In genomic region chr9:34562136-34562745, GRCh38 we compare ENCODE assay signal across 8 cellular contexts. TPM values are rescaled to one million over a fixed set of nuclear protein-coding genes. Genes with fewer than 3 reads are reported as not detected.
DNase-seq lines count a peak whose midpoint lies in the region; ATAC-seq, FAIRE-seq and TF ChIP-seq lines count a peak whose summit lies in the region.

No MANE protein-coding gene starts in this region.

- H3K79me2 ChIP-seq in neural progenitor cell (ENCODE audit: low read depth) = no peaks in the 10 kb centered on the region

- no peak overlapping the region for H3K9ac ChIP-seq in neural progenitor cell

- DNase-seq in D721Med (ENCODE audit: insufficient read length, low spot score) (no peak), HL-60 (ENCODE audit: low read depth in 1 of 2, low spot score in 1 of 2) (peak in 1 of 2 experiments; percentile 9), brain microvascular endothelial cell (no peak), neural progenitor cell (ENCODE audit: low spot score) (peak; percentile 43), NK-92 (lab: John Stamatoyannopoulos, UW; ENCODE audit: unreplicated experiment) (no peak), amniotic stem cell (lab: John Stamatoyannopoulos, UW) (no peak), NCI-H146 (lab: John Stamatoyannopoulos, UW) (no peak)

- no peak overlapping the region for H2AFZ ChIP-seq in neural progenitor cell (replicated peaks)

- peaks cover 10% of the 10 kb centered on the region for H3K9me3 Mint-ChIP-seq in neural progenitor cell

- TF ChIP-seq CTCF in D721Med (IDR thresholded peaks at IDR 0.05; ENCODE audit: insufficient read depth, missing control alignments) (peak; percentile 60), HL-60 (IDR thresholded peaks at IDR 0.05; ENCODE audit: insufficient read depth, low read length) (peak; percentile 71), brain microvascular endothelial cell (IDR thresholded peaks at IDR 0.05; ENCODE audit: low read depth, low read length, missing control alignments) (peak; percentile 77), neural progenitor cell (IDR thresholded peaks at IDR 0.05) (peak; percentile 72)

- no peak overlapping the region for H3K4me2 ChIP-seq in neural progenitor cell

- no peak overlapping the region for H3K4me3 Mint-ChIP-seq in neural progenitor cell

- H3K27me3 ChIP-seq in HL-60 (ENCODE audit: insufficient read depth, poor library complexity, severe bottlenecking) (peaks cover 19% of the 10 kb centered on the region), brain microvascular endothelial cell (replicated peaks) (peaks cover 12% of the 10 kb centered on the region), neural progenitor cell (no peaks in the 10 kb centered on the region)

- H3K27ac Mint-ChIP-seq in neural progenitor cell = no peak overlapping the region

- no peak for FAIRE-seq in D721Med (lab: Jason Lieb, UNC)

- peaks cover 14% of the 10 kb centered on the region for H4K20me1 ChIP-seq in neural progenitor cell (ENCODE audit: low read depth)

- in situ Hi-C loops in brain microvascular endothelial cell (cut with HindIII; ENCODE audit: low pct_ligation_motif_present, low sequenced_read_pairs) = no loop called here

- peaks cover 56% of the 10 kb centered on the region for H3K4me1 ChIP-seq in neural progenitor cell

- H3K36me3 Mint-ChIP-seq in neural progenitor cell = peaks cover 51% of the 10 kb centered on the region

- peaks cover 39% of the 10 kb centered on the region for H3F3A ChIP-seq in neural progenitor cell (ENCODE audit: low read depth)

- H3K4me3 ChIP-seq in HL-60 (replicated peaks; ENCODE audit: insufficient read depth, low read length) (no peak overlapping the region), brain microvascular endothelial cell (ENCODE audit: low read depth, low read length) (no peak overlapping the region), neural progenitor cell (no peak overlapping the region)

- H3K27ac ChIP-seq in HL-60 (replicated peaks) (no peak overlapping the region), brain microvascular endothelial cell (no peak overlapping the region), neural progenitor cell (no peak overlapping the region)

- ATAC-seq in GM18861 (IDR thresholded peaks at IDR 0.05; ENCODE audit: unreplicated experiment) = no peak

- H3K36me3 ChIP-seq in brain microvascular endothelial cell (replicated peaks) (no peaks in the 10 kb centered on the region), neural progenitor cell (no peaks in the 10 kb centered on the region)

- no peaks in the 10 kb centered on the region for H3K9me3 ChIP-seq in neural progenitor cell (ENCODE audit: low read depth)

- peaks cover 54% of the 10 kb centered on the region for H3K4me1 Mint-ChIP-seq in neural progenitor cell

- peaks cover 11% of the 10 kb centered on the region for H3K27me3 Mint-ChIP-seq in neural progenitor cell (ENCODE audit: insufficient read depth, low read depth)

RNA-seq across cellular contexts. Expression of gene CNTFR, which starts 27.3 kb away (rescaled TPM):
- total RNA-seq in neural progenitor cell (ENCODE audit: low replicate concordance) = 8.6 and 37.2 TPM in 2 replicates

RNA-seq across cellular contexts. Expression of gene ENHO, which starts 39.5 kb away (rescaled TPM):
- total RNA-seq in neural progenitor cell (ENCODE audit: low replicate concordance) = 4.4 and 21.3 TPM in 2 replicates

RNA-seq across cellular contexts. Expression of gene RPP25L, which starts 49.7 kb away (rescaled TPM):
- 17.4 and 40.1 TPM in 2 replicates for total RNA-seq in neural progenitor cell (ENCODE audit: low replicate concordance)

RNA-seq across cellular contexts. Expression of gene DCTN3, which starts 58.1 kb away (rescaled TPM):
- 45.6 and 98.3 TPM in 2 replicates for total RNA-seq in neural progenitor cell (ENCODE audit: low replicate concordance)
